In genomic region chr1:221204055-221204833, GRCh38 we compare ENCODE assay signal across 15 cellular contexts.
A peak's percentile ranks its signal among the peaks of the same experiment; 100 is the strongest.
DNase-seq lines count a peak whose midpoint lies in the region; FAIRE-seq and TF ChIP-seq lines count a peak whose summit lies in the region.
"Had no signal": no experiment of that assay in that cellular context is flagged by ENCODE, and none has a peak within 500 bp of the region (broad histone marks: within the 10 kb centered on the region; RNA-seq: fewer than 3 reads in every experiment).

No MANE protein-coding gene starts in this region.

- no peak for TF ChIP-seq CTCF in left ventricle myocardium inferior (IDR thresholded peaks at IDR 0.05; ENCODE audit: borderline replicate concordance)

- peak overlapping the region; percentile 24; the same call in 1 of the 2 replicates for H2AFZ ChIP-seq in GM23248
- H2AFZ ChIP-seq: GM23338 had no signal

- H3K27ac ChIP-seq in GM23248: no peak overlapping the region
- H3K27ac ChIP-seq in left ventricle myocardium inferior (replicated peaks): peak overlapping the region; percentile 83
- H3K27ac ChIP-seq in rectal smooth muscle tissue (ENCODE audit: low read depth, low read length): peak overlapping the region; percentile 50
- H3K27ac ChIP-seq: SK-N-MC, WERI-Rb-1 had no signal

- intact Hi-C loops in left ventricle myocardium inferior (cut with micrococcal nuclease): loop anchor here (10.0 kb wide), 3 partner anchors 231 to 329 kb away; partner anchors contain the start of gene HLX

- no peak overlapping the region for H3K4me2 ChIP-seq in GM23248 (ENCODE audit: unreplicated experiment)
- H3K4me2 ChIP-seq: GM23338 had no signal

- in situ Hi-C loops in GM23248 (cut with MboI): loop anchor here (10.0 kb wide), 1 partner anchor 329 kb away; the partner anchor contains the start of gene HLX

- H3K9ac ChIP-seq in GM23248 (no peak overlapping the region), rectal smooth muscle tissue (ENCODE audit: low read length) (no peak overlapping the region)

- WGBS in GM23248 (ENCODE audit: low coverage in 1 of 2, low lambda C conversion rate in 2 of 2, missing lambda C conversion rate in 2 of 2), 2 experiments: 57 to 58% methylated on average over 3 of the region's 3 CpGs

- H3K4me3 ChIP-seq in GM23248: no peak overlapping the region
- H3K4me3 ChIP-seq in left ventricle myocardium inferior: no peak overlapping the region
- H3K4me3 ChIP-seq in rectal smooth muscle tissue (ENCODE audit: low read length): no peak overlapping the region
- H3K4me3 ChIP-seq: GM23338, K562, lung, Peyer's patch, SK-N-MC, testis had no signal

- DNase-seq in GM23248 (no peak), cerebellar cortex (ENCODE audit: low spot score) (peak; percentile 35), left ventricle myocardium inferior (no peak), KG1 (lab: John Stamatoyannopoulos, UW) (no peak), DMS53 treated with DMSO at 0.1 percent for 48 hours (lab: John Stamatoyannopoulos, UW; ENCODE audit: unreplicated experiment) (no peak), activated T-cell treated with anti-CD3 and anti-CD28 coated beads for 4 hours (no peak), urothelium cell line (ENCODE audit: low spot score) (no peak)

- no peak for FAIRE-seq in urothelium cell line (lab: Jason Lieb, UNC)

- no peaks in the 10 kb centered on the region for H3K27me3 ChIP-seq in GM23248 (replicated peaks; ENCODE audit: insufficient read depth)
- H3K27me3 ChIP-seq in left ventricle myocardium inferior (ENCODE audit: low read depth): no peaks in the 10 kb centered on the region
- no peaks in the 10 kb centered on the region for H3K27me3 ChIP-seq in rectal smooth muscle tissue (ENCODE audit: control insufficient read depth, insufficient read depth, low read length)
- H3K27me3 ChIP-seq: Peyer's patch, testis had no signal

- H3K36me3 ChIP-seq in GM23248 (ENCODE audit: low read depth) (no peaks in the 10 kb centered on the region), left ventricle myocardium inferior (no peaks in the 10 kb centered on the region), rectal smooth muscle tissue (ENCODE audit: control insufficient read depth, insufficient read depth, low read length) (no peaks in the 10 kb centered on the region)
- H3K36me3 ChIP-seq: Peyer's patch, WERI-Rb-1 had no signal

- H4K20me1 ChIP-seq in GM23248 (ENCODE audit: insufficient read depth): no peaks in the 10 kb centered on the region

- H3F3A ChIP-seq in GM23248 (ENCODE audit: insufficient read depth): no peaks in the 10 kb centered on the region

- no peaks in the 10 kb centered on the region for H3K79me2 ChIP-seq in GM23248 (ENCODE audit: insufficient read depth)

- H3K9me3 ChIP-seq in GM23248 (ENCODE audit: low read depth) (no peaks in the 10 kb centered on the region), left ventricle myocardium inferior (replicated peaks) (peaks cover 10% of the 10 kb centered on the region)
- H3K9me3 ChIP-seq: Peyer's patch, testis had no signal

- peaks cover 4% of the 10 kb centered on the region; the same call in 1 of the 2 replicates for H3K4me1 ChIP-seq in GM23248 (ENCODE audit: insufficient read depth)
- peaks cover 35% of the 10 kb centered on the region for H3K4me1 ChIP-seq in left ventricle myocardium inferior
- H3K4me1 ChIP-seq in rectal smooth muscle tissue (ENCODE audit: control insufficient read depth, insufficient read depth, low read length): peaks cover 5% of the 10 kb centered on the region
- H3K4me1 ChIP-seq: Peyer's patch, testis had no signal

- no peaks in the 10 kb centered on the region for H3K9me2 ChIP-seq in GM23248 (ENCODE audit: insufficient read depth)
